Comparison of ENCODE assay signal across 19 cellular contexts in genomic region chr12:72197790-72198189, GRCh38.
"Had no signal": no experiment of that assay in that cellular context is flagged by ENCODE, and none has a peak within 500 bp of the region (broad histone marks: within the 10 kb centered on the region; RNA-seq: fewer than 3 reads in every experiment).

No MANE protein-coding gene starts in this region.

- H3K9me3 ChIP-seq: gastrocnemius medialis, tibial artery, uterus had no signal

- H3K27me3 Mint-ChIP-seq: brain; central memory CD8-positive, alpha-beta T cell; natural killer cell treated with Interleukin-12 subunit alpha and Interleukin-12 subunit beta and Interleukin-15 and Interleukin-18, amount 100 ng/mL, for 72 hours had no signal

- DNase-seq: activated CD4-positive, alpha-beta T cell treated with anti-CD3 and anti-CD28 coated beads for 48 hours; activated CD8-positive, alpha-beta memory T cell treated with anti-CD3 and anti-CD28 coated beads for 24 hours; activated effector memory CD4-positive, alpha-beta T cell treated with Interleukin-2 at 50 U/mL for 16 hours; amygdala; cortex of kidney; effector CD8-positive, alpha-beta T cell; gastrocnemius medialis; left lung; nucleus accumbens; right cardiac atrium; small intestine; tibial artery; uterus had no signal

- H3K4me3 Mint-ChIP-seq: brain; central memory CD8-positive, alpha-beta T cell; natural killer cell treated with Interleukin-12 subunit alpha and Interleukin-12 subunit beta and Interleukin-15 and Interleukin-18, amount 100 ng/mL, for 72 hours; WTC11 had no signal

- FAIRE-seq: keratinocyte, small intestine had no signal

- H3K4me1 ChIP-seq: gastrocnemius medialis, left lung, tibial artery, uterus had no signal

- H3K27me3 ChIP-seq: gastrocnemius medialis, left lung, tibial artery, uterus had no signal

- H3K4me3 ChIP-seq: gastrocnemius medialis, left lung, tibial artery, uterus had no signal

- H3K27ac Mint-ChIP-seq: activated naive CD4-positive, alpha-beta T cell treated with anti-CD3 and anti-CD28 coated beads, Interleukin-2, amount 50 U/mL, for 72 hours; brain; natural killer cell treated with Interleukin-12 subunit alpha and Interleukin-12 subunit beta and Interleukin-15 and Interleukin-18, amount 100 ng/mL, for 72 hours; WTC11 had no signal

- H3K27ac ChIP-seq: gastrocnemius medialis, left lung, tibial artery, uterus had no signal

- ATAC-seq: activated naive CD4-positive, alpha-beta T cell treated with anti-CD3 and anti-CD28 coated beads, Interleukin-2, amount 50 U/mL, for 72 hours; gastrocnemius medialis; left lung; natural killer cell treated with Interleukin-12 subunit alpha and Interleukin-12 subunit beta and Interleukin-15 and Interleukin-18, amount 100 ng/mL, for 72 hours; right cardiac atrium; WTC11 had no signal

- H3K4me1 Mint-ChIP-seq: central memory CD8-positive, alpha-beta T cell had no signal

- H3K36me3 ChIP-seq: gastrocnemius medialis, left lung, tibial artery, uterus had no signal

- H3K36me3 Mint-ChIP-seq: activated naive CD4-positive, alpha-beta T cell treated with anti-CD3 and anti-CD28 coated beads, Interleukin-2, amount 50 U/mL, for 72 hours; brain; natural killer cell treated with Interleukin-12 subunit alpha and Interleukin-12 subunit beta and Interleukin-15 and Interleukin-18, amount 100 ng/mL, for 72 hours had no signal
